8 cellular contexts compared by ENCODE assay signal in the genomic region with DNA sequence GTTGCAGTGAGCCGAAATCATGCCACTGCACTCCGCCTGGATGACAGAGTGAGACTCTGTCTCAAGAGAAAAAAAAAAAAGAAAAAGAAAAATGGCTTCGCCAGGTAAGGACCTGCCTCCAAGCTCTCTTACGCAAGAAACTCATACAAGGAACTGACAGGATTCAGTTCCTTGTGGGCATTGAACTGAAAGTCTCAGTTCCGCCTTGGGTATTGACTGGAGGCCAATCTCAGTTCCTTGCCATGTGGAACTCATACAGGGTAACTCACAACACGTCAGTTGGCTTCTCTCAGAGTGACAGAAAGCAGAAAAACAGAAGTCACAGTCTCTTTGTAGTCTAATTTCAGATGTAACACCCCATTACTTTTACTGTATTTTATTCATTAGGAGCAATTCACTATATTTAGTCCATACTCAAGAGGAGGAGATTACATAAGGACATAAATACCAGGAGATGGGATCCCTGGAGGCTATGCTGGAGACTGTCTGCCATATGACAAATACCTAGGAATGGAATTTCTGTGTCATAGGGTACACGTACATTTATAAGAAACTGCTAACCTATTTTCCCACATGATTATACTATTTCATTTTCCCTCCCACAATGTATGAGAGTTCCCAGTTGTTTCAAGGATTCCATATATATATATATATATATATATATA.
DNase-seq lines count a peak whose midpoint lies in the region; ATAC-seq, FAIRE-seq and TF ChIP-seq lines count a peak whose summit lies in the region.

No MANE protein-coding gene starts in this region.

- DNase-seq in GM12865 (ENCODE audit: low read depth) = peak; percentile 92
- peak; percentile 55 for DNase-seq in fibroblast of mammary gland (ENCODE audit: low read depth)
- no peak for DNase-seq in NCI-H1436 treated with DMSO at 0.1 percent for 48 hours (lab: John Stamatoyannopoulos, UW)
- no peak for DNase-seq in activated T-cell treated with anti-CD3 and anti-CD28 coated beads, Interleukin-2, amount 50 U/mL, for 1 hour
- no peak for DNase-seq in D721Med (ENCODE audit: insufficient read length, low spot score)
- no peak for DNase-seq in NCI-H2171 treated with DMSO at 0.1 percent for 48 hours (lab: John Stamatoyannopoulos, UW)

- FAIRE-seq in D721Med (lab: Jason Lieb, UNC) = no peak

- TF ChIP-seq CTCF in GM12865 (IDR thresholded peaks at IDR 0.05; ENCODE audit: insufficient read depth, low read depth, low read length, missing control alignments) (no peak), fibroblast of mammary gland (conservative IDR thresholded peaks at IDR 0.05; ENCODE audit: control insufficient read depth, insufficient read depth, low read depth, low read length) (no peak), D721Med (IDR thresholded peaks at IDR 0.05; ENCODE audit: insufficient read depth, missing control alignments) (no peak)

- H3K4me3 ChIP-seq in GM12865 (ENCODE audit: low read depth, low read length) (no peak overlapping the region), fibroblast of mammary gland (ENCODE audit: control insufficient read depth, low read depth, low read length) (no peak overlapping the region)

- ATAC-seq in GM21576 (IDR thresholded peaks at IDR 0.05; ENCODE audit: unreplicated experiment) (peak; percentile 99), HG03575 (IDR thresholded peaks at IDR 0.05; ENCODE audit: extremely low read depth, insufficient number of reproducible peaks, low FRiP score, unreplicated experiment) (peak; percentile 92)

Comparison
In these comparisons a context has a peak if more than half of its experiments do, and no peak if none do; other contexts are left out.
1. DNase-seq: peak in GM12865 (single experiment) and fibroblast of mammary gland (single experiment); none in NCI-H1436 treated with DMSO at 0.1 percent for 48 hours (single experiment), activated T-cell treated with anti-CD3 and anti-CD28 coated beads, Interleukin-2, amount 50 U/mL, for 1 hour (single experiment), D721Med (single experiment) and NCI-H2171 treated with DMSO at 0.1 percent for 48 hours (single experiment).